ENCODE assay signal across 18 cellular contexts in the genomic region with DNA sequence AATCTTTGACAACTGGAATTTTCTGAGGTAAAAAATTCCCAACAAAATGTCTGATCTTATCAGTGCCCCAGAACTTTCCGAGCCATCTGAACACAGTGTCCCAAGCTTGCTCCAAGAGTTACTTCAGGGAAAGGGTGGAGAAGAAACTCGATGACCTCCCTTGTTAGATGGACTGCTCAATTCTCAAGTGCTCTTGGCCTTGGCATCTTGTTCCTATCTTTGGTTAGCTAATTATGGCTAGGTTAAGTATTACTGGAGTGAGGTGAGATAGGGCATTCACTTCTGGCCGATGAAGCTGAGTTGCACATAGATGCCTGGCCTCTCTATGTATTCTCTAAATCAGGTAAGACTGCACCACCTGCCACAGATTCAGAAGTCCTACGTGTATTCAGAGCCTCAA. TPM values are rescaled to one million over a fixed set of nuclear protein-coding genes. Genes with fewer than 3 reads are reported as not detected.
A peak's percentile ranks its signal among the peaks of the same experiment; 100 is the strongest.
DNase-seq lines count a peak whose midpoint lies in the region; ATAC-seq, FAIRE-seq and TF ChIP-seq lines count a peak whose summit lies in the region.
"Had no signal": no experiment of that assay in that cellular context is flagged by ENCODE, and none has a peak within 500 bp of the region (broad histone marks: within the 10 kb centered on the region; RNA-seq: fewer than 3 reads in every experiment).

No MANE protein-coding gene starts in this region.

- H2BK5ac ChIP-seq in H1 (ENCODE audit: low read depth, low read length), result no peak overlapping the region

- no peaks in the 10 kb centered on the region for H4K20me1 ChIP-seq in H1 (replicated peaks in 1 of 2; ENCODE audit: control insufficient read depth in 1 of 2, insufficient read depth in 2 of 2, low read length in 2 of 2)

- CTCF ChIA-PET in H1 (lab: Charles Lee; ENCODE audit: partially characterized antibody), result interaction anchor here (0.8 to 1.3 kb wide), 2 partner anchors 29 to 196 kb away, joined by 3 read pairs; no protein-coding TSS in a partner anchor

- no peak overlapping the region for H4K5ac ChIP-seq in H1 (ENCODE audit: insufficient read length, low read depth, low read length)

- H3K4ac ChIP-seq in H1 (replicated peaks; ENCODE audit: insufficient read length, low read depth, low read length), result no peak overlapping the region

- no peaks in the 10 kb centered on the region for H3K79me2 ChIP-seq in H1 (ENCODE audit: control insufficient read depth in 1 of 2, insufficient read depth in 2 of 2, low read length in 2 of 2)

- no peak overlapping the region for H2BK120ac ChIP-seq in H1 (replicated peaks; ENCODE audit: low read depth, low read length)

- TF ChIP-seq POLR2A in H1 (IDR thresholded peaks at IDR 0.05; ENCODE audit: control extremely low read depth in 1 of 2, low read depth in 2 of 2, low read length in 2 of 2) (no peak), thyroid gland (IDR thresholded peaks at IDR 0.05) (no peak)

- 100% methylated on average over 4 of the region's 4 CpGs; no CpG with 5 or more reads in 1 of the 2 experiments for WGBS in H1 (ENCODE audit: extremely low coverage in 1 of 2, insufficient coverage in 1 of 2, insufficient read length in 1 of 2, insufficient replicate concordance in 2 of 2, low coverage in 1 of 2, low lambda C conversion rate in 2 of 2, missing lambda C conversion rate in 1 of 2), 2 experiments
- 78 to 89% methylated on average over 4 of the region's 4 CpGs for WGBS in lung, 2 donors
- WGBS in thyroid gland, 2 donors, result 78 to 86% methylated on average over 4 of the region's 4 CpGs

- H3K4me3 ChIP-seq in cardiac muscle cell, result no peak overlapping the region
- H3K4me3 ChIP-seq in H1 (ENCODE audit: extremely low read depth in 1 of 4, insufficient read depth in 2 of 4, low read depth in 3 of 4, low read length in 4 of 4), result no peak overlapping the region
- H3K4me3 ChIP-seq in lung, result no peak overlapping the region
- no peak overlapping the region for H3K4me3 ChIP-seq in thyroid gland (replicated peaks in 1 of 3)
- H3K4me3 ChIP-seq: BLaER1 had no signal

- no peak overlapping the region for H2AFZ ChIP-seq in H1 (ENCODE audit: low read length)

- no peak overlapping the region for H2AK5ac ChIP-seq in H1 (ENCODE audit: low read depth, low read length)

- H3K23me2 ChIP-seq in H1 (ENCODE audit: low read depth, low read length), result no peaks in the 10 kb centered on the region

- TF ChIP-seq CTCF in cardiac muscle cell (IDR thresholded peaks at IDR 0.05; ENCODE audit: low read depth, low read length) (no peak), H1 (IDR thresholded peaks at IDR 0.05; ENCODE audit: control extremely low read depth in 1 of 3, insufficient read depth in 1 of 3, low read depth in 1 of 3, low read length in 3 of 3) (no peak), lung (IDR thresholded peaks at IDR 0.05; ENCODE audit: control extremely low read depth, extremely low read depth) (no peak), thyroid gland (IDR thresholded peaks at IDR 0.05) (no peak)

- no peaks in the 10 kb centered on the region for H3K27me3 ChIP-seq in cardiac muscle cell
- H3K27me3 ChIP-seq in H1 (replicated peaks in 1 of 4; ENCODE audit: control insufficient read depth in 3 of 4, extremely low read depth in 1 of 4, insufficient read depth in 3 of 4, low read length in 3 of 4), result no peaks in the 10 kb centered on the region
- no peaks in the 10 kb centered on the region for H3K27me3 ChIP-seq in lung (ENCODE audit: control insufficient read depth, insufficient read depth)
- H3K27me3 ChIP-seq in thyroid gland, result no peaks in the 10 kb centered on the region

- no peak overlapping the region for H3K4me2 ChIP-seq in H1 (ENCODE audit: insufficient read depth in 1 of 2, low read depth in 2 of 2, low read length in 2 of 2)
- H3K4me2 ChIP-seq: BLaER1 had no signal

- H3K27ac ChIP-seq in cardiac muscle cell (peak overlapping the region; percentile 9), H1 (ENCODE audit: low read depth, low read length) (no peak overlapping the region), lung (ENCODE audit: low read depth in 1 of 2, low read length in 1 of 2) (no peak overlapping the region), thyroid gland (no peak overlapping the region)
- H3K27ac ChIP-seq: BLaER1 had no signal

- H2BK15ac ChIP-seq in H1 (ENCODE audit: low read length), result no peak overlapping the region

- H3K36me3 ChIP-seq in cardiac muscle cell, result peaks cover 3% of the 10 kb centered on the region
- peaks cover 0 to 9% (median 2%) of the 10 kb centered on the region in 4 experiments; a peak in 3 of 8 replicates for H3K36me3 ChIP-seq in H1 (ENCODE audit: control insufficient read depth in 2 of 4, insufficient read depth in 4 of 4, low read length in 3 of 4)
- H3K36me3 ChIP-seq in lung (ENCODE audit: control insufficient read depth in 2 of 2, insufficient read depth in 2 of 2, low read length in 2 of 2), result peaks cover 0 to 3% of the 10 kb centered on the region in 2 donors
- no peaks in the 10 kb centered on the region for H3K36me3 ChIP-seq in thyroid gland

- H3K9ac ChIP-seq in H1 (replicated peaks in 1 of 4; ENCODE audit: extremely low read depth in 1 of 4, low read depth in 3 of 4, low read length in 3 of 4), result no peak overlapping the region
- H3K9ac ChIP-seq: BLaER1 had no signal

- no peak overlapping the region for H4K8ac ChIP-seq in H1 (ENCODE audit: extremely low read depth, insufficient read depth, low read length)

- POLR2A ChIA-PET in H1 (lab: Charles Lee; ENCODE audit: partially characterized antibody), result no interaction called here

- H3K23ac ChIP-seq in H1 (ENCODE audit: insufficient read length), result no peak overlapping the region

- no peak overlapping the region for H4K91ac ChIP-seq in H1 (replicated peaks; ENCODE audit: insufficient read length, low read length)

- H3K4me1 ChIP-seq in cardiac muscle cell (ENCODE audit: low read depth), result no peaks in the 10 kb centered on the region
- H3K4me1 ChIP-seq in H1 (replicated peaks in 1 of 4; ENCODE audit: control insufficient read depth in 3 of 4, insufficient read depth in 4 of 4, low read length in 3 of 4), result 0 out of 7 replicates have a peak, but pooled peaks cover 0 to 3% (median 0%) of the 10 kb centered on the region in 4 experiments
- no peaks in the 10 kb centered on the region for H3K4me1 ChIP-seq in lung (ENCODE audit: control insufficient read depth in 2 of 2, insufficient read depth in 2 of 2, low read length in 2 of 2)
- H3K4me1 ChIP-seq in thyroid gland, result no peaks in the 10 kb centered on the region
- H3K4me1 ChIP-seq: BLaER1 had no signal

- no peak overlapping the region for H3K18ac ChIP-seq in H1 (ENCODE audit: extremely low read depth, low read length)

- no peak overlapping the region for H3K14ac ChIP-seq in H1 (ENCODE audit: insufficient read length)

- intact Hi-C loops in cardiac septum (cut with DNase I) (no loop called here), thyroid gland (cut with DNase I) (no loop called here)

- TF ChIP-seq RAD21 in H1 (IDR thresholded peaks at IDR 0.05 in 1 of 2, conservative IDR thresholded peaks at IDR 0.05 in 1 of 2; ENCODE audit: low read depth in 2 of 2, low read length in 2 of 2), result no peak

- DNase-seq in cardiac muscle cell (ENCODE audit: low read depth in 1 of 2, low spot score in 1 of 2) (no peak), cardiac septum (ENCODE audit: low spot score) (no peak), H1 (ENCODE audit: low read depth in 1 of 2, low spot score in 2 of 2) (no peak), lung (ENCODE audit: low spot score) (peak; percentile 31), NCI-H748 (lab: John Stamatoyannopoulos, UW; ENCODE audit: unreplicated experiment) (no peak), thyroid gland (no peak)
- DNase-seq: 8988T; Calu3; CD4-positive, alpha-beta memory T cell; DMS79 treated with DMSO at 0.1 percent for 48 hours; GF-D8; GOT3; H9 had no signal

- no peaks in the 10 kb centered on the region for H3K9me3 ChIP-seq in cardiac muscle cell (ENCODE audit: low read depth)
- 0 out of 4 replicates have a peak, but pooled peaks cover 0 to 3% of the 10 kb centered on the region in 2 experiments for H3K9me3 ChIP-seq in H1 (ENCODE audit: insufficient read depth in 2 of 2, low read depth in 1 of 2, low read length in 1 of 2)
- H3K9me3 ChIP-seq in lung (ENCODE audit: control insufficient read depth in 2 of 2, insufficient read depth in 1 of 2, low read length in 1 of 2), result peaks cover 0 to 3% of the 10 kb centered on the region in 2 donors
- no peaks in the 10 kb centered on the region for H3K9me3 ChIP-seq in thyroid gland
- H3K9me3 ChIP-seq: BLaER1 had no signal

- TF ChIP-seq EP300 in H1 (IDR thresholded peaks at IDR 0.05; ENCODE audit: borderline replicate concordance in 1 of 2, low read depth in 2 of 2, low read length in 2 of 2), result no peak

- H2BK12ac ChIP-seq in H1 (ENCODE audit: low read depth, low read length), result no peak overlapping the region

- H3K56ac ChIP-seq in H1 (replicated peaks; ENCODE audit: insufficient read length, low read depth, low read length), result no peak overlapping the region

- H3K79me1 ChIP-seq in H1 (ENCODE audit: low read depth, low read length), result no peaks in the 10 kb centered on the region

- peak; percentile 69 for FAIRE-seq in H1 (lab: Jason Lieb, UNC)

- H2BK20ac ChIP-seq in H1 (ENCODE audit: low read length), result no peak overlapping the region

- ATAC-seq in lung (ENCODE audit: insufficient read depth, low FRiP score), result peak; percentile 35
- no peak for ATAC-seq in GM18867 (IDR thresholded peaks at IDR 0.05; ENCODE audit: unreplicated experiment)

TF ChIP-seq in H1, 55 proteins besides CTCF, POLR2A, EP300 and RAD21 (continues in another document):
- no peak for TF ChIP-seq TCF12 (IDR thresholded peaks at IDR 0.05; ENCODE audit: low read depth, low read length)
- no peak for TF ChIP-seq RNF2 (IDR thresholded peaks at IDR 0.05; ENCODE audit: borderline replicate concordance, low read depth, low read length, missing control alignments, poor library complexity, severe bottlenecking)
- TF ChIP-seq SUZ12 (IDR thresholded peaks at IDR 0.05; ENCODE audit: low read length), result no peak
- TF ChIP-seq YY1 (IDR thresholded peaks at IDR 0.05; ENCODE audit: low read depth, low read length), result no peak
- no peak for TF ChIP-seq CHD1 (IDR thresholded peaks at IDR 0.05; ENCODE audit: low read depth, low read length)
- TF ChIP-seq NRF1 (IDR thresholded peaks at IDR 0.05; ENCODE audit: low read depth, low read length), result no peak
- TF ChIP-seq JUN (IDR thresholded peaks at IDR 0.05; ENCODE audit: low read depth, low read length), result no peak

RNA-seq across cellular contexts. Expression of a gene that starts 9.1 kb away (rescaled TPM):
- not detected in 2 replicates for total RNA-seq in cardiac muscle cell
- not detected in 2 replicates for polyA plus RNA-seq in cardiac muscle cell
- not detected for total RNA-seq in cardiac septum
- total RNA-seq in H1 (2021; fragmentation: NEBNext Ultra II Directional; extraction: Animal tissue kit (Norgen Biotek cat#: 25700)), result not detected in 2 replicates
- not detected in 2 replicates for polyA plus RNA-seq in H1 (2011; rRNA removed)
- polyA plus RNA-seq in H1 (2011; cell fraction: cytosol; rRNA removed), result not detected
- polyA plus RNA-seq in H1 (2011; cell fraction: nucleus; rRNA removed), result not detected
- polyA plus RNA-seq in H1 (2012, experiment 1 of 2), result not detected in 4 replicates
- polyA plus RNA-seq in H1 (2012, experiment 2 of 2), result not detected
- not detected for polyA plus RNA-seq in H1 (2013, experiment 1 of 2)
- polyA plus RNA-seq in H1 (2013, experiment 2 of 2), result not detected
- not detected in 2 replicates for polyA minus RNA-seq in H1 (2011; rRNA and poly(A)+ RNA removed)
- polyA minus RNA-seq in H1 (2011; cell fraction: cytosol; rRNA and poly(A)+ RNA removed), result not detected
- not detected for polyA minus RNA-seq in H1 (2011; cell fraction: nucleus; rRNA and poly(A)+ RNA removed)
- total RNA-seq in lung, result not detected
- polyA plus RNA-seq in lung, result not detected
- not detected for total RNA-seq in thyroid gland
- total RNA-seq: A673; Calu3; CD4-positive, alpha-beta memory T cell; H9 had no signal
- polyA plus RNA-seq: AG04450; CD14-positive monocyte; CD4-positive, alpha-beta memory T cell had no signal
